ENCODE assay signal across 8 cellular contexts in the genomic region with DNA sequence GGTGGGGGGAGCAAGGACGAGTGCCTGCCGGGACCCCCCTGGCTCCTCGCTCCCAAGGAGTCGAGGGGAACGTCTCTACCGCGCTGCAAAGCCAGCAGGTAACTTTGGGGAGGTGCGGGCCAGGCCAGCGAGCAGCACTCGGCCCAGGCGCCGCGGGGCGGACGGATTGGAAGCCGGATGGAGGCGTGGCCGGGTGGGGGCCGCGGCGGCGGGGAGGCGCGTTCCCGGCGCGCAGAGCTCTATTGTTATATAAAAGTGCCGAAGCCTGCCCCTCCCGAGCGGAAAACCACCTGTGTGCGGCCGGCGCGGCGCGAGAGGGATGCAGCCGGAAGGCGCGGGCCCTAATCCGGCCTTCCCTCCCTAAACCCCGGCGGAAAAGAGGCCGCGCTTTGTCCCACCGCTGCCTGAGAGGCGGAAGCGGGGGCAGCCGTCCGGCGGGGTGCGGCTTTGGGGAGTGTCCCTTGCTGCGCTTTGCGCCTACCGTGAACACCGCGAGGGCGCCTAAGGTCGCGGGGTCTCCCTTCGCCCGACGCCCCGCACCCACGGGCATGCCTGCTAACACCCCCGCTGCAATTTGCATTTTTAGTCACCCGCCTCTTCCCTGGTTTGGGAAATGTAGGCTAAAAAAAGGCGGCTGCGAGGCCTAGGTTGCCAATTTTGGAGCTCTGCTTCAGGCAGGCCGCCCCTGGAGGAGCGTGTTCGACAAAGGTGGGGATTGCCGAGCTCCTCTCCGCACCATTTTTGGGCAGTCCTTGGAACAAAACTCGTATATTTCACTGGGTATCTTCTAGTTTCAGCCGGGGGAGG. TPM values are rescaled to one million over a fixed set of nuclear protein-coding genes. Genes with fewer than 3 reads are reported as not detected.
DNase-seq lines count a peak whose midpoint lies in the region; ATAC-seq and TF ChIP-seq lines count a peak whose summit lies in the region.

No MANE protein-coding gene starts in this region.

- H3K36me3 ChIP-seq in GM23248 (ENCODE audit: low read depth): peaks cover 16% of the 10 kb centered on the region

- H3K4me2 ChIP-seq in GM23248 (ENCODE audit: unreplicated experiment): peak overlapping the region; percentile 98

- H3K4me1 ChIP-seq in GM23248 (ENCODE audit: insufficient read depth): peaks cover 6% of the 10 kb centered on the region

- ATAC-seq in WTC11 (peak; percentile 35), GM18519 (IDR thresholded peaks at IDR 0.05; ENCODE audit: low FRiP score, unreplicated experiment) (no peak)

- peak; percentile 55 for DNase-seq in D341Med (ENCODE audit: low spot score)
- peak; percentile 86 for DNase-seq in GM23248
- DNase-seq in NCI-H1417 treated with DMSO at 0.1 percent for 48 hours (lab: John Stamatoyannopoulos, UW): peak; percentile 33
- peak; percentile 93 for DNase-seq in WTC11 (ENCODE audit: low spot score)
- peak; percentile 69 for DNase-seq in central memory CD4-positive, alpha-beta T cell
- peak; percentile 88 for DNase-seq in kidney tubule cell (ENCODE audit: low spot score)
- peak; percentile 88 for DNase-seq in stimulated activated CD4-positive, alpha-beta T cell treated with anti-CD3 and anti-CD28 coated beads, Interleukin-15, amount 100 ng/mL, for 24 hours

- H3K36me3 Mint-ChIP-seq in WTC11: peaks cover 27% of the 10 kb centered on the region

- no peak for TF ChIP-seq CTCF in WTC11 (IDR thresholded peaks at IDR 0.05)

- no peaks in the 10 kb centered on the region for H3K27me3 ChIP-seq in GM23248 (replicated peaks; ENCODE audit: insufficient read depth)

- H3K79me2 ChIP-seq in GM23248 (ENCODE audit: insufficient read depth): peaks cover 58% of the 10 kb centered on the region

- H2AFZ ChIP-seq in GM23248: peak overlapping the region; percentile 88

- H3K9me3 Mint-ChIP-seq in WTC11: no peaks in the 10 kb centered on the region

- H3K27ac Mint-ChIP-seq in WTC11: peak overlapping the region; percentile 88

- POLR2A ChIA-PET in WTC11 (lab: Charles Lee): interaction anchor here (0.5 to 4.4 kb wide), 14 partner anchors 9 to 1032 kb away, joined by 3 to 83 read pairs (median 5); partner anchors contain the start of gene KITLG

- peak overlapping the region; percentile 97 for H3K4me3 Mint-ChIP-seq in WTC11

- H3K27me3 Mint-ChIP-seq in WTC11 (ENCODE audit: low read depth): peaks cover 33% of the 10 kb centered on the region

- 1% methylated on average over 57 to 73 of the region's 75 CpGs for WGBS in GM23248 (ENCODE audit: low coverage in 1 of 2, low lambda C conversion rate in 2 of 2, missing lambda C conversion rate in 2 of 2), 2 experiments

- in situ Hi-C loops in GM23248 (cut with MboI): loop anchor here (10.0 kb wide), 1 partner anchor 299 kb away; no protein-coding TSS in a partner anchor

- peak overlapping the region; percentile 96 for H3K27ac ChIP-seq in GM23248

- peaks cover 2% of the 10 kb centered on the region; the same call in 1 of the 2 replicates for H4K20me1 ChIP-seq in GM23248 (ENCODE audit: insufficient read depth)

- H3F3A ChIP-seq in GM23248 (ENCODE audit: insufficient read depth): peaks cover 35% of the 10 kb centered on the region

- peaks cover 51% of the 10 kb centered on the region for H3K4me1 Mint-ChIP-seq in WTC11

- CTCF ChIA-PET in WTC11 (lab: Charles Lee): interaction anchor here (0.9 to 3.8 kb wide), 8 partner anchors 8 to 337 kb away, joined by 3 to 20 read pairs (median 5); partner anchors contain the start of gene GALNT4

- peak overlapping the region; percentile 89 for H3K4me3 ChIP-seq in GM23248

- peak overlapping the region; percentile 94 for H3K9ac ChIP-seq in GM23248

- no peaks in the 10 kb centered on the region for H3K9me2 ChIP-seq in GM23248 (ENCODE audit: insufficient read depth)

- no peaks in the 10 kb centered on the region for H3K9me3 ChIP-seq in GM23248 (ENCODE audit: low read depth)

TF ChIP-seq in WTC11, 78 proteins besides CTCF, POLR2A, EP300 and RAD21 (continues in another document):
- TF ChIP-seq E2F4 (CRISPR knock-in tag; IDR thresholded peaks at IDR 0.05; ENCODE audit: borderline replicate concordance, low read depth) (peak; percentile 59; the same call in 1 of the 2 replicates), PRRX2 (CRISPR knock-in tag; IDR thresholded peaks at IDR 0.05) (no peak; the same call in 1 of the 2 replicates), ZNF263 (CRISPR knock-in tag; IDR thresholded peaks at IDR 0.05; ENCODE audit: low read depth) (0 out of 2 replicates have a peak, but pooled peaks have one; percentile 7), ETV6 (CRISPR knock-in tag; IDR thresholded peaks at IDR 0.05) (peak; percentile 98), ZNF423 (CRISPR knock-in tag; IDR thresholded peaks at IDR 0.05) (peak; percentile 43; the same call in 1 of the 2 replicates), E2F5 (CRISPR knock-in tag; IDR thresholded peaks at IDR 0.05) (peak; percentile 95), RORB (CRISPR knock-in tag; IDR thresholded peaks at IDR 0.05) (no peak), ZNF138 (CRISPR knock-in tag; conservative IDR thresholded peaks at IDR 0.05) (peak; percentile 83; the same call in 1 of the 2 replicates), NFYB (CRISPR knock-in tag; conservative IDR thresholded peaks at IDR 0.05; ENCODE audit: low read depth) (0 out of 2 replicates have a peak, but pooled peaks have one; percentile 16), USF2 (CRISPR knock-in tag; IDR thresholded peaks at IDR 0.05) (peak; percentile 39), HMGXB4 (CRISPR knock-in tag; IDR thresholded peaks at IDR 0.05) (peak; percentile 49; the same call in 1 of the 2 replicates), TEAD1 (CRISPR knock-in tag; IDR thresholded peaks at IDR 0.05) (peak; percentile 73; the same call in 1 of the 2 replicates), ZNF219 (CRISPR knock-in tag; IDR thresholded peaks at IDR 0.05; ENCODE audit: borderline replicate concordance) (no peak), MYBL2 (CRISPR knock-in tag; IDR thresholded peaks at IDR 0.05) (peak; percentile 81; the same call in 1 of the 2 replicates), MAX (CRISPR knock-in tag; IDR thresholded peaks at IDR 0.05) (peak; percentile 74)
- TF ChIP-seq, protein P1, sequence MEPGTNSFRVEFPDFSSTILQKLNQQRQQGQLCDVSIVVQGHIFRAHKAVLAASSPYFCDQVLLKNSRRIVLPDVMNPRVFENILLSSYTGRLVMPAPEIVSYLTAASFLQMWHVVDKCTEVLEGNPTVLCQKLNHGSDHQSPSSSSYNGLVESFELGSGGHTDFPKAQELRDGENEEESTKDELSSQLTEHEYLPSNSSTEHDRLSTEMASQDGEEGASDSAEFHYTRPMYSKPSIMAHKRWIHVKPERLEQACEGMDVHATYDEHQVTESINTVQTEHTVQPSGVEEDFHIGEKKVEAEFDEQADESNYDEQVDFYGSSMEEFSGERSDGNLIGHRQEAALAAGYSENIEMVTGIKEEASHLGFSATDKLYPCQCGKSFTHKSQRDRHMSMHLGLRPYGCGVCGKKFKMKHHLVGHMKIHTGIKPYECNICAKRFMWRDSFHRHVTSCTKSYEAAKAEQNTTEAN (CRISPR knock-in tag; IDR thresholded peaks at IDR 0.05): peak; percentile 63; the same call in 1 of the 2 replicates

RNA-seq across cellular contexts. Expression of gene DUSP6, which starts 1.7 kb away (rescaled TPM):
- total RNA-seq in GM23248 (2014; rRNA removed; shearing (Covaris generic)): 81.9 and 112 TPM in 2 replicates
- 96.1 and 100 TPM in 2 replicates for polyA plus RNA-seq in GM23248 (2016; fragmentation: Nextera tagmentation; extraction: Ambion mirVana)
- 136 to 245 TPM (median 141 TPM) in 3 replicates for total RNA-seq in WTC11 (2021)

Comparison
In these comparisons a context has a peak if more than half of its experiments do, and no peak if none do; other contexts are left out.
1. DNase-seq: peak in every context shown above with its lines; median percentile 93 in WTC11; 88 in kidney tubule cell; 88 in stimulated activated CD4-positive, alpha-beta T cell treated with anti-CD3 and anti-CD28 coated beads, Interleukin-15, amount 100 ng/mL, for 24 hours; 86 in GM23248; 69 in central memory CD4-positive, alpha-beta T cell; 55 in D341Med; 33 in NCI-H1417 treated with DMSO at 0.1 percent for 48 hours.